8 cellular contexts compared by ENCODE assay signal in genomic region chr19:3366104-3366760, GRCh38. TPM values are rescaled to one million over a fixed set of nuclear protein-coding genes. Genes with fewer than 3 reads are reported as not detected.
DNase-seq lines count a peak whose midpoint lies in the region; ATAC-seq and TF ChIP-seq lines count a peak whose summit lies in the region.

Gene NFIC (plus strand): TSS chr19:3366583. CDS start chr19:3366637, 54 bp downstream.

- H3K27me3 ChIP-seq in DND-41 (ENCODE audit: insufficient read depth, low read length, poor library complexity), result no peaks in the 10 kb centered on the region
- H3K27me3 ChIP-seq in colonic mucosa, result no peaks in the 10 kb centered on the region

- DNase-seq in DND-41, result peak; percentile 77
- DNase-seq in KBM-7, result peak; percentile 73
- DNase-seq in UCSD-AML1 (lab: John Stamatoyannopoulos, UW; ENCODE audit: unreplicated experiment), result peak; percentile 60
- DNase-seq in colonic mucosa, result peak; percentile 70
- DNase-seq in left colon, result peak; percentile 68 to 81
- peak; percentile 46 to 63 for DNase-seq in stimulated activated CD4-positive, alpha-beta T cell treated with anti-CD3 and anti-CD28 coated beads, Interleukin-2, amount 100 ng/mL, for 24 hours

- H2AFZ ChIP-seq in DND-41 (ENCODE audit: low read depth, low read length), result peak within 1 kb of the TSS; percentile 69

- peaks cover 86% of the 10 kb centered on the region for H3K79me2 ChIP-seq in DND-41 (ENCODE audit: insufficient read depth, low read length)

- no peaks in the 10 kb centered on the region for H3K9me3 ChIP-seq in DND-41 (ENCODE audit: insufficient read depth, low read length, severe bottlenecking)
- H3K9me3 ChIP-seq in colonic mucosa, result no peaks in the 10 kb centered on the region

- peak within 1 kb of the TSS; percentile 78 for H3K27ac ChIP-seq in DND-41 (ENCODE audit: low read length)
- peak within 1 kb of the TSS; percentile 81 for H3K27ac ChIP-seq in colonic mucosa

- H3K4me1 ChIP-seq in DND-41 (ENCODE audit: insufficient read depth, low read length) (peaks cover 38% of the 10 kb centered on the region), colonic mucosa (no peaks in the 10 kb centered on the region)

- peaks cover 61% of the 10 kb centered on the region for H4K20me1 ChIP-seq in DND-41 (ENCODE audit: insufficient read depth, low read length)

- H3K36me3 ChIP-seq in DND-41 (ENCODE audit: insufficient read depth, low read length) (no peaks in the 10 kb centered on the region), colonic mucosa (no peaks in the 10 kb centered on the region)

- peak within 1 kb of the TSS; percentile 30 to 60; a peak in 3 of 4 replicates for H3K4me3 ChIP-seq in DND-41 (ENCODE audit: low read depth in 1 of 2, low read length in 2 of 2)
- H3K4me3 ChIP-seq in colonic mucosa, result peak within 1 kb of the TSS; percentile 64

- H3K9ac ChIP-seq in DND-41 (ENCODE audit: low read depth, low read length) (peak within 1 kb of the TSS; percentile 60), colonic mucosa (ENCODE audit: low read depth in 2 of 2, low read length in 2 of 2) (peak within 1 kb of the TSS; percentile 76 to 79)

- in situ Hi-C loops in KBM-7 (cut with MboI; ENCODE audit: low pct_unique_long_range_greater_than_20kb, low sequenced_read_pairs), result no loop called here

- H3K4me2 ChIP-seq in DND-41 (ENCODE audit: insufficient read depth, low read length), result peak within 1 kb of the TSS; percentile 75

- TF ChIP-seq CTCF in DND-41 (IDR thresholded peaks at IDR 0.05; ENCODE audit: borderline replicate concordance, extremely low read depth, low read length, poor library complexity, severe bottlenecking) (no peak), colonic mucosa (IDR thresholded peaks at IDR 0.05) (no peak)

- ATAC-seq in DND-41 (ENCODE audit: insufficient read depth, low read depth) (peak; percentile 70), left colon (peak; percentile 72), GM18517 (IDR thresholded peaks at IDR 0.05; ENCODE audit: unreplicated experiment) (no peak), HG03469 (IDR thresholded peaks at IDR 0.05; ENCODE audit: unreplicated experiment) (no peak)

- intact Hi-C loops in colonic mucosa (cut with DNase I), result no loop called here
- intact Hi-C loops in left colon (cut with DNase I, micrococcal nuclease), result no loop called here

RNA-seq across cellular contexts. Expression of gene NFIC, which starts in this region (rescaled TPM):
- total RNA-seq in colonic mucosa (10 to 100 TPM; 42.0 to 71.3 TPM), left colon (10 to 100 TPM; 52.4 to 57.8 TPM)

Comparison
In these comparisons a context has a peak if more than half of its experiments do, and no peak if none do; other contexts are left out.
1. ATAC-seq: peak in DND-41 (single experiment) and left colon (single experiment); none in GM18517 (single experiment) and HG03469 (single experiment).
2. Peak in every context shown above with its lines, with median percentiles within 50 percentile points of each other: DNase-seq.